Comparison of ENCODE assay signal across 8 cellular contexts in genomic region chr4:140252742-140253555, GRCh38.
DNase-seq lines count a peak whose midpoint lies in the region; ATAC-seq and TF ChIP-seq lines count a peak whose summit lies in the region.

No MANE protein-coding gene starts in this region.

- no peak overlapping the region for H3K27ac ChIP-seq in GM23338 (ENCODE audit: low read depth)
- peak overlapping the region; percentile 83 to 84 for H3K27ac ChIP-seq in ascending aorta
- peak overlapping the region; percentile 83 for H3K27ac ChIP-seq in right cardiac atrium (ENCODE audit: low read length)
- peak overlapping the region; percentile 89 for H3K27ac ChIP-seq in psoas muscle

- ATAC-seq in GM23338 (peak; percentile 77), right cardiac atrium (peak; percentile 92), psoas muscle (peak; percentile 82 to 88 (median 86)), GM18517 (IDR thresholded peaks at IDR 0.05; ENCODE audit: unreplicated experiment) (no peak)

- no peaks in the 10 kb centered on the region for H3K9me3 Mint-ChIP-seq in GM23338

- no peak overlapping the region for H3K27ac Mint-ChIP-seq in GM23338

- no peaks in the 10 kb centered on the region for H3K79me2 ChIP-seq in GM23338 (replicated peaks; ENCODE audit: insufficient read depth)

- peak; percentile 89 for DNase-seq in DMS 273 (lab: John Stamatoyannopoulos, UW; ENCODE audit: unreplicated experiment)
- peak; percentile 74 for DNase-seq in GM23338 (ENCODE audit: low spot score)
- peak; percentile 74 for DNase-seq in NCI-H1092 (lab: John Stamatoyannopoulos, UW)
- peak; percentile 8 to 54 (median 41) for DNase-seq in T-helper 2 cell
- peak in 1 of 2 donors; percentile 76 for DNase-seq in ascending aorta (ENCODE audit: low spot score in 2 of 2)
- peak; percentile 71 to 91 (median 91) for DNase-seq in right cardiac atrium
- DNase-seq in psoas muscle, result peak; percentile 78 to 83

- peaks cover 18% of the 10 kb centered on the region for H3K27me3 Mint-ChIP-seq in GM23338 (ENCODE audit: insufficient read depth, low read depth, poor library complexity)

- H3K36me3 ChIP-seq in GM23338 (ENCODE audit: insufficient read depth) (no peaks in the 10 kb centered on the region), ascending aorta (no peaks in the 10 kb centered on the region), psoas muscle (ENCODE audit: insufficient read depth in 1 of 2, low read depth in 1 of 2) (no peaks in the 10 kb centered on the region)

- 1% methylated on average over 72 of the region's 72 CpGs for WGBS in right cardiac atrium
- 0 to 1% (median 1%) methylated on average over 37 to 72 of the region's 72 CpGs for WGBS in psoas muscle, 3 donors

- H2AFZ ChIP-seq in GM23338, result peak overlapping the region; percentile 90; the same call in 1 of the 2 replicates

- TF ChIP-seq CTCF in GM23338 (conservative IDR thresholded peaks at IDR 0.05; ENCODE audit: low read depth in 2 of 2) (peak; percentile 84 to 90), ascending aorta (IDR thresholded peaks at IDR 0.05) (peak; percentile 77 to 88 (median 83)), psoas muscle (IDR thresholded peaks at IDR 0.05) (peak; percentile 98)

- no peaks in the 10 kb centered on the region; the same call in 1 of the 2 replicates for H3F3A ChIP-seq in GM23338 (replicated peaks; ENCODE audit: low read depth)

- no peaks in the 10 kb centered on the region for H3K9me3 ChIP-seq in ascending aorta
- H3K9me3 ChIP-seq in right cardiac atrium (ENCODE audit: control insufficient read depth, low read length), result no peaks in the 10 kb centered on the region
- H3K9me3 ChIP-seq in psoas muscle, result no peaks in the 10 kb centered on the region

- peaks cover 41% of the 10 kb centered on the region for H3K4me1 ChIP-seq in GM23338 (ENCODE audit: insufficient read depth)
- peaks cover 3 to 7% of the 10 kb centered on the region in 2 donors for H3K4me1 ChIP-seq in ascending aorta
- peaks cover 2% of the 10 kb centered on the region for H3K4me1 ChIP-seq in right cardiac atrium (ENCODE audit: control insufficient read depth, insufficient read depth, low read length)
- H3K4me1 ChIP-seq in psoas muscle, result peaks cover 16% of the 10 kb centered on the region

- H3K9me2 ChIP-seq in GM23338 (ENCODE audit: insufficient read depth), result 0 out of 2 replicates have a peak, but pooled peaks cover 3% of the 10 kb centered on the region

- no peaks in the 10 kb centered on the region for H3K36me3 Mint-ChIP-seq in GM23338 (ENCODE audit: low read depth)

- H3K4me3 Mint-ChIP-seq in GM23338, result peak overlapping the region; percentile 61

- peak overlapping the region; percentile 65 for H3K4me3 ChIP-seq in GM23338
- H3K4me3 ChIP-seq in ascending aorta, result peak overlapping the region; percentile 64 to 79
- peak overlapping the region; percentile 83 for H3K4me3 ChIP-seq in right cardiac atrium (ENCODE audit: low read length)
- H3K4me3 ChIP-seq in psoas muscle, result peak overlapping the region; percentile 85

- peaks cover 26% of the 10 kb centered on the region for H3K27me3 ChIP-seq in GM23338 (ENCODE audit: insufficient read depth)
- H3K27me3 ChIP-seq in ascending aorta, result no peaks in the 10 kb centered on the region
- no peaks in the 10 kb centered on the region for H3K27me3 ChIP-seq in right cardiac atrium (ENCODE audit: control insufficient read depth, insufficient read depth)
- no peaks in the 10 kb centered on the region for H3K27me3 ChIP-seq in psoas muscle (ENCODE audit: insufficient read depth in 3 of 3, low read length in 2 of 3)

- intact Hi-C loops in ascending aorta (cut with DNase I), result loop anchor here (1.0 to 5.0 kb wide), 6 partner anchors 99 to 598 kb away; partner anchors contain the start of gene MAML3
- intact Hi-C loops in right cardiac atrium (cut with DNase I), result loop anchor here (2.0 to 10.0 kb wide), 9 partner anchors 96 to 521 kb away; partner anchors contain the start of gene MAML3 (in 2 of the 4)
- intact Hi-C loops in psoas muscle (cut with DNase I), result loop anchor here (1.0 to 5.0 kb wide), 6 partner anchors 99 to 521 kb away; partner anchors contain the start of gene MAML3 (in 2 of the 2)

- peak overlapping the region; percentile 83 for H3K4me2 ChIP-seq in GM23338

- H4K20me1 ChIP-seq in GM23338 (replicated peaks; ENCODE audit: insufficient read depth), result no peaks in the 10 kb centered on the region

- H3K4me1 Mint-ChIP-seq in GM23338, result peaks cover 43% of the 10 kb centered on the region

TF ChIP-seq in GM23338, 12 proteins besides CTCF, POLR2A, EP300 and RAD21 (continues in another document):
- TF ChIP-seq ZNF462 (CRISPR knock-in tag; IDR thresholded peaks at IDR 0.05) (no peak), ZNF331 (CRISPR knock-in tag; IDR thresholded peaks at IDR 0.05; ENCODE audit: low read depth) (no peak), STAT1 (IDR thresholded peaks at IDR 0.05; ENCODE audit: unreplicated experiment) (no peak), NANOG (IDR thresholded peaks at IDR 0.05; ENCODE audit: borderline replicate concordance) (no peak), EZH2 (IDR thresholded peaks at IDR 0.05; ENCODE audit: low read depth, unreplicated experiment) (no peak), ZNF114 (CRISPR knock-in tag; IDR thresholded peaks at IDR 0.05) (no peak), JUNB (IDR thresholded peaks at IDR 0.05; ENCODE audit: unreplicated experiment) (no peak)
